9 cellular contexts compared by ENCODE assay signal in the genomic region with DNA sequence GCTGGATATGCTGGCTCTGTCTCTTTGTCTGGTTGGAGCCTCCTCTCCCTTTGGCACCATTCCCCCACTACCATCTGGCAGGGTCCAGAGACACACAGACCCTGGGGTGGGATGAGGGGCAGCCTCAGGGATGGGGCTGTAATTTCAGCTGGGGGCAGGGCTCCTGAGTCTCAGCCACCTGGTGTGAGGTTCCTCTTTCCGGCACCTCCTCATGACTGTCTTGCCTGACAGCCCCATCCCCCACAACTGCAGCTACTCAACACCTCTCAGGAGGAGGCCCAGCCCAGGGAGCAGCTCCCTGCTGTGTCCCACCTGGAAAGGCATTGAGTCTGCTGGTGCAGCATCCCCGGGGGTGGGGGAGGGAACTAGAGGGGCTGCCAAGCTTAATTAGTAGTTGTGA. TPM values are rescaled to one million over a fixed set of nuclear protein-coding genes. Genes with fewer than 3 reads are reported as not detected.
DNase-seq lines count a peak whose midpoint lies in the region; ATAC-seq and TF ChIP-seq lines count a peak whose summit lies in the region.
"Had no signal": no experiment of that assay in that cellular context is flagged by ENCODE, and none has a peak within 500 bp of the region (broad histone marks: within the 10 kb centered on the region; RNA-seq: fewer than 3 reads in every experiment).

No MANE protein-coding gene starts in this region.

- H3K27ac ChIP-seq in breast epithelium (peak overlapping the region; percentile 46 to 66), mammary epithelial cell (ENCODE audit: insufficient read depth, low read depth, low read length) (no peak overlapping the region), dorsolateral prefrontal cortex (no peak overlapping the region)

- H3K36me3 Mint-ChIP-seq in stimulated activated naive B cell treated with anti-CD40 and anti-IgM and Interleukin-4, amounts not matched to agents 10 μg/mL and 1 μg/mL and 100 μg/mL, for 72 hours, result no peaks in the 10 kb centered on the region

- no TSS peak for BruUV-seq in mammary epithelial cell (replicated peaks; lab: Mats Ljungman, UMichigan)

- no peaks in the 10 kb centered on the region for H3K9me3 Mint-ChIP-seq in stimulated activated naive B cell treated with anti-CD40 and anti-IgM and Interleukin-4, amounts not matched to agents 10 μg/mL and 1 μg/mL and 100 μg/mL, for 72 hours

- in situ Hi-C loops in mammary epithelial cell (cut with MboI; ENCODE audit: low sequenced_read_pairs in 2 of 2) (loop anchor here (5.0 to 25.0 kb wide), 3 partner anchors 86 to 376 kb away; partner anchors contain the start of genes MYOZ3 (in 2 of the 2) and IRGM (in 1 of the 2)), HAP-1 (cut with MboI; ENCODE audit: low sequenced_read_pairs) (loop anchor here (25.0 kb wide), 2 partner anchors 201 to 626 kb away; partner anchors contain the start of genes MYOZ3 and TNIP1)

- TF ChIP-seq POLR2A in breast epithelium (IDR thresholded peaks at IDR 0.05), result no peak

- CTCF ChIA-PET in mammary epithelial cell (lab: Charles Lee; ENCODE audit: low non-redundant PET), result no interaction called here

- WGBS in mammary epithelial cell (ENCODE audit: low coverage, missing lambda C conversion rate), result 75% methylated on average over 1 of the region's 2 CpGs

- DNase-seq in breast epithelium (ENCODE audit: low spot score in 2 of 2) (no peak), mammary epithelial cell (no peak), NCI-H446 treated with DMSO at 0.1 percent for 48 hours (lab: John Stamatoyannopoulos, UW) (peak; percentile 54), dorsolateral prefrontal cortex (no peak), HAP-1 (ENCODE audit: low spot score in 2 of 2) (no peak)
- DNase-seq in stimulated activated naive B cell treated with anti-CD40 and anti-IgM and Interleukin-4, amounts not matched to agents 10 μg/mL and 1 μg/mL and 100 μg/mL, for 72 hours, result peak; percentile 54

- H3K4me1 ChIP-seq in breast epithelium (peaks cover 0 to 13% of the 10 kb centered on the region in 2 donors), mammary epithelial cell (ENCODE audit: insufficient read depth, low read length) (peaks cover 11% of the 10 kb centered on the region), HAP-1 (peaks cover 3% of the 10 kb centered on the region; the same call in 1 of the 2 replicates)

- H3K79me2 ChIP-seq in mammary epithelial cell (ENCODE audit: insufficient read depth, low read length), result no peaks in the 10 kb centered on the region

- H3K4me1 Mint-ChIP-seq in stimulated activated naive B cell treated with anti-CD40 and anti-IgM and Interleukin-4, amounts not matched to agents 10 μg/mL and 1 μg/mL and 100 μg/mL, for 72 hours, result peaks cover 24 to 44% of the 10 kb centered on the region in 2 donors

- TF ChIP-seq CTCF in breast epithelium (IDR thresholded peaks at IDR 0.05), result no peak
- no peak for TF ChIP-seq CTCF in mammary epithelial cell (conservative IDR thresholded peaks at IDR 0.05 in 1 of 2, IDR thresholded peaks at IDR 0.05 in 1 of 2; ENCODE audit: extremely low read depth in 1 of 2, insufficient read depth in 1 of 2, low read depth in 1 of 2, low read length in 2 of 2)
- no peak for TF ChIP-seq CTCF in dorsolateral prefrontal cortex (IDR thresholded peaks at IDR 0.05 in 54 of 56, conservative IDR thresholded peaks at IDR 0.05 in 2 of 56; ENCODE audit: low read depth in 1 of 56, partially characterized antibody in 56 of 56)

- H3K4me2 ChIP-seq in mammary epithelial cell (ENCODE audit: insufficient read depth, low read depth, low read length), result no peak overlapping the region

- H3K27ac Mint-ChIP-seq in stimulated activated naive B cell treated with anti-CD40 and anti-IgM and Interleukin-4, amounts not matched to agents 10 μg/mL and 1 μg/mL and 100 μg/mL, for 72 hours, result peak overlapping the region; percentile 65

- H3K9me3 ChIP-seq in breast epithelium (no peaks in the 10 kb centered on the region), mammary epithelial cell (replicated peaks; ENCODE audit: insufficient read depth, low read length) (no peaks in the 10 kb centered on the region), HAP-1 (no peaks in the 10 kb centered on the region)

- no peaks in the 10 kb centered on the region for H3K27me3 Mint-ChIP-seq in stimulated activated naive B cell treated with anti-CD40 and anti-IgM and Interleukin-4, amounts not matched to agents 10 μg/mL and 1 μg/mL and 100 μg/mL, for 72 hours

- H3K36me3 ChIP-seq in breast epithelium (no peaks in the 10 kb centered on the region), mammary epithelial cell (ENCODE audit: insufficient read depth, low read length) (no peaks in the 10 kb centered on the region), HAP-1 (replicated peaks) (no peaks in the 10 kb centered on the region)

- H3K4me3 Mint-ChIP-seq in stimulated activated naive B cell treated with anti-CD40 and anti-IgM and Interleukin-4, amounts not matched to agents 10 μg/mL and 1 μg/mL and 100 μg/mL, for 72 hours, result no peak overlapping the region

- ATAC-seq in HG03045 (IDR thresholded peaks at IDR 0.05; ENCODE audit: unreplicated experiment) (peak; percentile 61), HG03097 (IDR thresholded peaks at IDR 0.05; ENCODE audit: low FRiP score, unreplicated experiment) (no peak)
- peak; percentile 80 to 81 for ATAC-seq in stimulated activated naive B cell treated with anti-CD40 and anti-IgM and Interleukin-4, amounts not matched to agents 10 μg/mL and 1 μg/mL and 100 μg/mL, for 72 hours (replicated peaks)

- no peak overlapping the region for H3K9ac ChIP-seq in mammary epithelial cell (ENCODE audit: insufficient read depth, low read length)

- H3K4me3 ChIP-seq in breast epithelium, result no peak overlapping the region
- no peak overlapping the region for H3K4me3 ChIP-seq in mammary epithelial cell (replicated peaks in 1 of 3; ENCODE audit: insufficient read depth in 1 of 3, low read depth in 2 of 3, low read length in 3 of 3)
- no peak overlapping the region for H3K4me3 ChIP-seq in dorsolateral prefrontal cortex
- no peak overlapping the region for H3K4me3 ChIP-seq in HAP-1

- intact Hi-C loops in breast epithelium (cut with DNase I; ENCODE audit: low total_unique reads), result loop anchor here (5.0 to 10.0 kb wide), 2 partner anchors 76 to 194 kb away; no protein-coding TSS in a partner anchor
- intact Hi-C loops in mammary epithelial cell (cut with micrococcal nuclease), result no loop called here
- intact Hi-C loops in dorsolateral prefrontal cortex (cut with DNase I), result no loop called here

- H2AFZ ChIP-seq in mammary epithelial cell (ENCODE audit: low read depth, low read length), result no peak overlapping the region

- no peaks in the 10 kb centered on the region for H3K27me3 ChIP-seq in breast epithelium
- no peaks in the 10 kb centered on the region for H3K27me3 ChIP-seq in mammary epithelial cell (ENCODE audit: insufficient read depth, low read length)
- no peaks in the 10 kb centered on the region for H3K27me3 ChIP-seq in dorsolateral prefrontal cortex
- H3K27me3 ChIP-seq in HAP-1 (ENCODE audit: low read depth), result no peaks in the 10 kb centered on the region

- no peaks in the 10 kb centered on the region for H4K20me1 ChIP-seq in mammary epithelial cell (ENCODE audit: insufficient read depth, low read length)

- dilution Hi-C loops in mammary epithelial cell (cut with HindIII; ENCODE audit: low sequenced_read_pairs), result loop anchor here (5.0 kb wide), 2 partner anchors 66 to 196 kb away; no protein-coding TSS in a partner anchor

RNA-seq across cellular contexts. Expression of gene RPS14, which starts 11.7 kb away (rescaled TPM):
- total RNA-seq in breast epithelium (1,000 to 10,000 TPM; 3,271 to 4,472 (median 4,011) TPM), mammary epithelial cell (1,000 to 10,000 TPM; 1,819 to 2,158 TPM), dorsolateral prefrontal cortex (100 to 1,000 TPM; 441 to 866 (median 635) TPM)
- 6,134 TPM for polyA plus RNA-seq in mammary epithelial cell
- polyA minus RNA-seq in mammary epithelial cell, result 1,433 TPM

RNA-seq across cellular contexts. Expression of gene NDST1, which starts 46.7 kb away (rescaled TPM):
- total RNA-seq in breast epithelium (10 to 100 TPM; 46.7 to 92.3 (median 74.1) TPM), mammary epithelial cell (100 to 1,000 TPM; 114 to 128 TPM), dorsolateral prefrontal cortex (100 to 1,000 TPM in 43 of 120 experiments, 10 to 100 TPM in 77; 64.3 to 163 (median 92.5) TPM)
- 43.2 TPM for polyA plus RNA-seq in mammary epithelial cell
- 101 TPM for polyA minus RNA-seq in mammary epithelial cell

RNA-seq across cellular contexts. Expression of gene CD74, which starts 48.5 kb away (rescaled TPM):
- total RNA-seq in breast epithelium (100 to 1,000 TPM; 382 to 393 (median 392) TPM), mammary epithelial cell (1 to 10 TPM; 6.8 to 9.7 TPM), dorsolateral prefrontal cortex (100 to 1,000 TPM in 114 of 120 experiments, 10 to 100 TPM in 6; 51.8 to 687 (median 224) TPM)
- polyA plus RNA-seq in mammary epithelial cell, result 7.4 TPM
- polyA minus RNA-seq in mammary epithelial cell, result 22.1 TPM
- total RNA-seq: Daoy had no signal

Comparison
In these comparisons a context has a peak if more than half of its experiments do, and no peak if none do; other contexts are left out.
1. H3K27ac ChIP-seq: peak in breast epithelium (2 of 2); none in mammary epithelial cell (single experiment) and dorsolateral prefrontal cortex (0 of 59).
2. RNA of gene CD74, which starts 48.5 kb away (total RNA-seq): 382 to 393 TPM in breast epithelium and 51.8 to 687 TPM in dorsolateral prefrontal cortex; 6.8 to 9.7 TPM in mammary epithelial cell; every median in the first group is over 4 times any median in the second.
3. DNase-seq: peak in NCI-H446 treated with DMSO at 0.1 percent for 48 hours (single experiment) and stimulated activated naive B cell treated with anti-CD40 and anti-IgM and Interleukin-4, amounts not matched to agents 10 μg/mL and 1 μg/mL and 100 μg/mL, for 72 hours (single experiment); none in breast epithelium (0 of 2), mammary epithelial cell (single experiment), dorsolateral prefrontal cortex (0 of 10) and HAP-1 (0 of 2).